10 cellular contexts compared by ENCODE assay signal in genomic region chr21:42193131-42193671, GRCh38. TPM values are rescaled to one million over a fixed set of nuclear protein-coding genes. Genes with fewer than 3 reads are reported as not detected.
A peak's percentile ranks its signal among the peaks of the same experiment; 100 is the strongest.
DNase-seq lines count a peak whose midpoint lies in the region; ATAC-seq, FAIRE-seq and TF ChIP-seq lines count a peak whose summit lies in the region.
"Had no signal": no experiment of that assay in that cellular context is flagged by ENCODE, and none has a peak within 500 bp of the region (broad histone marks: within the 10 kb centered on the region; RNA-seq: fewer than 3 reads in every experiment).

No MANE protein-coding gene starts in this region.

- 78 to 83% (median 81%) methylated on average over 9 of the region's 9 CpGs for WGBS in psoas muscle, 3 donors

- intact Hi-C loops in psoas muscle (cut with DNase I) (no loop called here), uterus (cut with DNase I; ENCODE audit: low total_unique reads) (no loop called here)

- no peaks in the 10 kb centered on the region for H3K79me2 ChIP-seq in Loucy (ENCODE audit: insufficient read depth, low read length)

- H3K9ac ChIP-seq in Loucy (ENCODE audit: low read depth, low read length, poor library complexity, severe bottlenecking), result peak overlapping the region; percentile 2

- H3K4me1 ChIP-seq in Loucy (ENCODE audit: insufficient read depth, low read length, poor library complexity, severe bottlenecking) (peaks cover 64% of the 10 kb centered on the region), psoas muscle (no peaks in the 10 kb centered on the region), uterus (no peaks in the 10 kb centered on the region)

- no peak overlapping the region for H3K4me2 ChIP-seq in Loucy (ENCODE audit: low read depth, low read length, poor library complexity, severe bottlenecking)

- no peaks in the 10 kb centered on the region for H4K20me1 ChIP-seq in Loucy (ENCODE audit: insufficient read depth, low read length, poor library complexity, severe bottlenecking)

- DNase-seq in activated CD8-positive, alpha-beta memory T cell treated with anti-CD3 and anti-CD28 coated beads for 24 hours, result peak; percentile 78
- peak; percentile 70 for DNase-seq in central memory CD4-positive, alpha-beta T cell
- peak; percentile 40 to 42 for DNase-seq in stimulated activated CD4-positive, alpha-beta T cell treated with anti-CD3 and anti-CD28 coated beads, Interleukin-2, amount 100 ng/mL, for 48 hours
- DNase-seq in psoas muscle (no peak), dedifferentiated amniotic fluid mesenchymal stem cell (ENCODE audit: extremely low spot score) (no peak), D721Med (ENCODE audit: insufficient read length, low spot score) (no peak), uterus (no peak)
- DNase-seq: Karpas-422, mucosa of descending colon had no signal

- H3F3A ChIP-seq in Loucy (ENCODE audit: low read depth), result no peaks in the 10 kb centered on the region; the same call in 1 of the 2 replicates

- H3K36me3 ChIP-seq in Loucy (ENCODE audit: insufficient read depth, low read length) (no peaks in the 10 kb centered on the region), psoas muscle (ENCODE audit: insufficient read depth in 1 of 2, low read depth in 1 of 2) (no peaks in the 10 kb centered on the region), uterus (no peaks in the 10 kb centered on the region)

- no peaks in the 10 kb centered on the region for H3K27me3 ChIP-seq in Loucy (ENCODE audit: insufficient read depth, low read length, poor library complexity, severe bottlenecking)
- H3K27me3 ChIP-seq in psoas muscle (ENCODE audit: insufficient read depth in 3 of 3, low read length in 2 of 3), result peaks cover 0 to 2% (median 0%) of the 10 kb centered on the region in 3 donors
- H3K27me3 ChIP-seq in uterus, result no peaks in the 10 kb centered on the region

- H3K27ac ChIP-seq in psoas muscle (no peak overlapping the region), uterus (no peak overlapping the region)

- TF ChIP-seq POLR2A in uterus (IDR thresholded peaks at IDR 0.05), result no peak

- peak overlapping the region; percentile 34; the same call in 1 of the 2 replicates for H2AFZ ChIP-seq in Loucy (ENCODE audit: low read length)

- ATAC-seq in psoas muscle, result no peak

- FAIRE-seq in D721Med (lab: Jason Lieb, UNC), result no peak

- H3K4me3 ChIP-seq in Loucy (ENCODE audit: low read length, poor library complexity, severe bottlenecking) (no peak overlapping the region), psoas muscle (no peak overlapping the region), uterus (no peak overlapping the region)
- H3K4me3 ChIP-seq: mucosa of descending colon had no signal

- TF ChIP-seq CTCF in Loucy (conservative IDR thresholded peaks at IDR 0.05; ENCODE audit: low read length) (no peak), psoas muscle (IDR thresholded peaks at IDR 0.05) (no peak), D721Med (IDR thresholded peaks at IDR 0.05; ENCODE audit: insufficient read depth, missing control alignments) (no peak), uterus (IDR thresholded peaks at IDR 0.05) (no peak)

- no peaks in the 10 kb centered on the region for H3K9me2 ChIP-seq in Loucy (replicated peaks; ENCODE audit: low read depth, low read length)

- no peaks in the 10 kb centered on the region for H3K9me3 ChIP-seq in Loucy (ENCODE audit: insufficient read depth, low read depth, low read length)
- H3K9me3 ChIP-seq in psoas muscle, result no peaks in the 10 kb centered on the region
- no peaks in the 10 kb centered on the region for H3K9me3 ChIP-seq in uterus
- H3K9me3 ChIP-seq: mucosa of descending colon had no signal

RNA-seq across cellular contexts. Expression of gene ABCG1, which starts 25.7 kb away (rescaled TPM):
- total RNA-seq in psoas muscle, result 10 to 100 TPM in 2 of 4 donors, 1 to 10 TPM in 2; 4.4 to 35.8 (median 16.6) TPM
- polyA plus RNA-seq in psoas muscle, result 1 to 10 TPM; 2.9 to 3.5 (median 3.5) TPM
- total RNA-seq in uterus, result 10 to 100 TPM; 11.8 to 51.7 (median 18.4) TPM

Comparison
In these comparisons a context has a peak if more than half of its experiments do, and no peak if none do; other contexts are left out.
1. DNase-seq: peak in activated CD8-positive, alpha-beta memory T cell treated with anti-CD3 and anti-CD28 coated beads for 24 hours (single experiment), central memory CD4-positive, alpha-beta T cell (single experiment) and stimulated activated CD4-positive, alpha-beta T cell treated with anti-CD3 and anti-CD28 coated beads, Interleukin-2, amount 100 ng/mL, for 48 hours (2 of 2); none in psoas muscle (0 of 2), dedifferentiated amniotic fluid mesenchymal stem cell (single experiment), D721Med (single experiment) and uterus (0 of 2).